In the genomic region with DNA sequence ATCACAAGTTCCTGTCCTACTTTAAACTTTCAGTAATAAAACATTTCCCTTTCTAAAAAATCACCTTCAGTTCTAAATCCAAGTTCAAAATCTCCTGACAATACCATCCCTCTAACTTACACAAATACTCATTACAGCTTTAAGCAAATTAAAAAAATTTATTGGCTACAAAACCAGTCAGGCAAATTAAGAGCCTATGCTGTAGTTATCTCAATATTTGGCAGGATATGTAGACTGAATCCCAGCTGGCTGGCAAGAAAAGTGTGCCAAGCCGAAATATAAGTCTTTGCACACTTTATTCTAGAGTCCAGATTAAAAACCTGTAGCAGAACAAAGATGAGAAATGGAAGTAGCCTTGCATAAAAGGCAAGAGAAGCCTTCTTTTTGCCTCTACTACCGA, we compare ENCODE assay signal across 26 cellular contexts. TPM values are rescaled to one million over a fixed set of nuclear protein-coding genes. Genes with fewer than 3 reads are reported as not detected.
A peak's percentile ranks its signal among the peaks of the same experiment; 100 is the strongest.
DNase-seq lines count a peak whose midpoint lies in the region; ATAC-seq and TF ChIP-seq lines count a peak whose summit lies in the region.
"Had no signal": no experiment of that assay in that cellular context is flagged by ENCODE, and none has a peak within 500 bp of the region (broad histone marks: within the 10 kb centered on the region; RNA-seq: fewer than 3 reads in every experiment).

No MANE protein-coding gene starts in this region.

- no peaks in the 10 kb centered on the region for H3K27me3 Mint-ChIP-seq in activated naive CD4-positive, alpha-beta T cell treated with anti-CD3 and anti-CD28 coated beads, Interleukin-2, amount 50 U/mL, for 24 hours
- H3K27me3 Mint-ChIP-seq in activated naive CD4-positive, alpha-beta T cell treated with anti-CD3 and anti-CD28 coated beads, Interleukin-2, amount 10 ng/mL, durations not matched to agents 7 days and 5 days: no peaks in the 10 kb centered on the region
- no peaks in the 10 kb centered on the region for H3K27me3 Mint-ChIP-seq in T-helper 17 cell
- H3K27me3 Mint-ChIP-seq: activated CD4-positive, alpha-beta memory T cell treated with anti-CD3 and anti-CD28 coated beads, Interleukin-2, amount 10 ng/mL, durations not matched to agents 7 days and 5 days; activated naive CD8-positive, alpha-beta T cell treated with anti-CD3 and anti-CD28 coated beads for 36 hours; stimulated activated memory B cell treated with anti-CD40 and anti-IgM and Interleukin-4, amounts not matched to agents 10 μg/mL and 1 μg/mL and 100 μg/mL, for 72 hours had no signal

- ATAC-seq in T-helper 17 cell: no peak
- ATAC-seq in GM21786 (IDR thresholded peaks at IDR 0.05; ENCODE audit: unreplicated experiment): no peak
- no peak for ATAC-seq in GM18861 (IDR thresholded peaks at IDR 0.05; ENCODE audit: unreplicated experiment)
- ATAC-seq: activated T-cell treated with anti-CD3 and anti-CD28 coated beads, Interleukin-2, amount 50 U/mL, for 4 hours; esophagus mucosa; K562; stimulated activated memory B cell treated with anti-CD40 and anti-IgM and Interleukin-4, amounts not matched to agents 10 μg/mL and 1 μg/mL and 100 μg/mL, for 72 hours had no signal

- peaks cover 35% of the 10 kb centered on the region for H3K36me3 ChIP-seq in neutrophil
- H3K36me3 ChIP-seq: uterus had no signal

- H3K36me3 Mint-ChIP-seq in activated naive CD4-positive, alpha-beta T cell treated with anti-CD3 and anti-CD28 coated beads, Interleukin-2, amount 50 U/mL, for 24 hours: peaks cover 14% of the 10 kb centered on the region
- peaks cover 39% of the 10 kb centered on the region for H3K36me3 Mint-ChIP-seq in activated naive CD4-positive, alpha-beta T cell treated with anti-CD3 and anti-CD28 coated beads, Interleukin-2, amount 10 ng/mL, durations not matched to agents 7 days and 5 days
- peaks cover 2% of the 10 kb centered on the region for H3K36me3 Mint-ChIP-seq in T-helper 17 cell (ENCODE audit: low read depth)

- TF ChIP-seq CTCF in HL-60 (IDR thresholded peaks at IDR 0.05; ENCODE audit: insufficient read depth, low read length): no peak
- no peak for TF ChIP-seq CTCF in neutrophil (IDR thresholded peaks at IDR 0.05)

- DNase-seq in activated naive CD4-positive, alpha-beta T cell treated with anti-CD3 and anti-CD28 coated beads, Interleukin-2, amount 10 ng/mL, durations not matched to agents 7 days and 5 days: no peak
- DNase-seq in HL-60 (ENCODE audit: low read depth in 1 of 2, low spot score in 1 of 2) (no peak), T-helper 17 cell (no peak), mesenteric fat pad (ENCODE audit: low spot score) (no peak)
- DNase-seq: activated CD4-positive, alpha-beta memory T cell treated with anti-CD3 and anti-CD28 coated beads, Interleukin-2, amount 10 ng/mL, durations not matched to agents 7 days and 5 days; activated naive CD8-positive, alpha-beta T cell treated with anti-CD3 and anti-CD28 coated beads for 36 hours; activated T-cell treated with anti-CD3 and anti-CD28 coated beads, Interleukin-2, amount 50 U/mL, for 4 hours; DMS153; effector CD8-positive, alpha-beta T cell; GF-D8; H7; hypothalamus; NCI-H187; NCI-H2227 treated with DMSO at 0.1 percent for 48 hours; SK-N-SH; T1000; uterus had no signal

- H3K4me1 ChIP-seq in neutrophil (ENCODE audit: control insufficient read depth in 1 of 2, insufficient read depth in 1 of 2, low read depth in 1 of 2, low read length in 1 of 2): peaks cover 23 to 25% of the 10 kb centered on the region in 2 experiments

- peak overlapping the region; percentile 76 for H3K27ac Mint-ChIP-seq in activated naive CD4-positive, alpha-beta T cell treated with anti-CD3 and anti-CD28 coated beads, Interleukin-2, amount 50 U/mL, for 24 hours
- no peak overlapping the region for H3K27ac Mint-ChIP-seq in activated naive CD4-positive, alpha-beta T cell treated with anti-CD3 and anti-CD28 coated beads, Interleukin-2, amount 10 ng/mL, durations not matched to agents 7 days and 5 days
- no peak overlapping the region for H3K27ac Mint-ChIP-seq in T-helper 17 cell
- H3K27ac Mint-ChIP-seq: activated CD4-positive, alpha-beta memory T cell treated with anti-CD3 and anti-CD28 coated beads, Interleukin-2, amount 10 ng/mL, durations not matched to agents 7 days and 5 days; activated naive CD8-positive, alpha-beta T cell treated with anti-CD3 and anti-CD28 coated beads for 36 hours; stimulated activated memory B cell treated with anti-CD40 and anti-IgM and Interleukin-4, amounts not matched to agents 10 μg/mL and 1 μg/mL and 100 μg/mL, for 72 hours had no signal

- CTCF ChIA-PET in activated naive CD4-positive, alpha-beta T cell treated with anti-CD3 and anti-CD28 coated beads, Interleukin-2, amount 10 ng/mL, durations not matched to agents 7 days and 5 days (lab: Charles Lee): no interaction called here

- peaks cover 61% of the 10 kb centered on the region for H3K4me1 Mint-ChIP-seq in activated naive CD4-positive, alpha-beta T cell treated with anti-CD3 and anti-CD28 coated beads, Interleukin-2, amount 50 U/mL, for 24 hours
- peaks cover 41% of the 10 kb centered on the region for H3K4me1 Mint-ChIP-seq in activated naive CD4-positive, alpha-beta T cell treated with anti-CD3 and anti-CD28 coated beads, Interleukin-2, amount 10 ng/mL, durations not matched to agents 7 days and 5 days
- peaks cover 43% of the 10 kb centered on the region for H3K4me1 Mint-ChIP-seq in T-helper 17 cell

- H3K27me3 ChIP-seq in HL-60 (ENCODE audit: insufficient read depth, poor library complexity, severe bottlenecking): no peaks in the 10 kb centered on the region
- no peaks in the 10 kb centered on the region for H3K27me3 ChIP-seq in neutrophil
- H3K27me3 ChIP-seq: suprapubic skin, uterus had no signal

- H3K27ac ChIP-seq in HL-60 (replicated peaks) (peak overlapping the region; percentile 34), neutrophil (peak overlapping the region; percentile 51)
- H3K27ac ChIP-seq: suprapubic skin, uterus had no signal

- H3K9me3 Mint-ChIP-seq in activated naive CD4-positive, alpha-beta T cell treated with anti-CD3 and anti-CD28 coated beads, Interleukin-2, amount 50 U/mL, for 24 hours: no peaks in the 10 kb centered on the region
- H3K9me3 Mint-ChIP-seq in activated naive CD4-positive, alpha-beta T cell treated with anti-CD3 and anti-CD28 coated beads, Interleukin-2, amount 10 ng/mL, durations not matched to agents 7 days and 5 days: no peaks in the 10 kb centered on the region
- H3K9me3 Mint-ChIP-seq: activated CD4-positive, alpha-beta memory T cell treated with anti-CD3 and anti-CD28 coated beads, Interleukin-2, amount 10 ng/mL, durations not matched to agents 7 days and 5 days; activated naive CD8-positive, alpha-beta T cell treated with anti-CD3 and anti-CD28 coated beads for 36 hours; activated T-cell treated with anti-CD3 and anti-CD28 coated beads, Interleukin-2, amount 50 U/mL, for 4 hours; stimulated activated memory B cell treated with anti-CD40 and anti-IgM and Interleukin-4, amounts not matched to agents 10 μg/mL and 1 μg/mL and 100 μg/mL, for 72 hours had no signal

- H3K4me3 Mint-ChIP-seq in activated naive CD4-positive, alpha-beta T cell treated with anti-CD3 and anti-CD28 coated beads, Interleukin-2, amount 50 U/mL, for 24 hours: peak overlapping the region; percentile 13
- no peak overlapping the region for H3K4me3 Mint-ChIP-seq in activated naive CD4-positive, alpha-beta T cell treated with anti-CD3 and anti-CD28 coated beads, Interleukin-2, amount 10 ng/mL, durations not matched to agents 7 days and 5 days
- H3K4me3 Mint-ChIP-seq in T-helper 17 cell: peak overlapping the region; percentile 9
- H3K4me3 Mint-ChIP-seq: activated CD4-positive, alpha-beta memory T cell treated with anti-CD3 and anti-CD28 coated beads, Interleukin-2, amount 10 ng/mL, durations not matched to agents 7 days and 5 days; activated naive CD8-positive, alpha-beta T cell treated with anti-CD3 and anti-CD28 coated beads for 36 hours; activated T-cell treated with anti-CD3 and anti-CD28 coated beads, Interleukin-2, amount 50 U/mL, for 4 hours; stimulated activated memory B cell treated with anti-CD40 and anti-IgM and Interleukin-4, amounts not matched to agents 10 μg/mL and 1 μg/mL and 100 μg/mL, for 72 hours had no signal

- H3K9me3 ChIP-seq in T-helper 17 cell (ENCODE audit: control insufficient read depth, low read length, poor library complexity, severe bottlenecking) (no peaks in the 10 kb centered on the region), neutrophil (no peaks in the 10 kb centered on the region)
- H3K9me3 ChIP-seq: SK-N-SH, suprapubic skin, uterus had no signal

- H3K4me3 ChIP-seq in HL-60 (replicated peaks; ENCODE audit: insufficient read depth, low read length) (0 out of 2 replicates have a peak overlapping the region, but pooled peaks have one; percentile 9), neutrophil (ENCODE audit: low read depth in 1 of 2, low read length in 1 of 2) (no peak overlapping the region)
- H3K4me3 ChIP-seq: K562, smooth muscle cell, suprapubic skin, uterus had no signal

RNA-seq across cellular contexts. Expression of gene WAPL, which starts 9.5 kb away (rescaled TPM):
- 10 to 100 TPM; 42.9 to 43.0 TPM for total RNA-seq in T-helper 17 cell
- 34.2 TPM for total RNA-seq in mesenteric fat pad
